21 cellular contexts compared by ENCODE assay signal in the genomic region with DNA sequence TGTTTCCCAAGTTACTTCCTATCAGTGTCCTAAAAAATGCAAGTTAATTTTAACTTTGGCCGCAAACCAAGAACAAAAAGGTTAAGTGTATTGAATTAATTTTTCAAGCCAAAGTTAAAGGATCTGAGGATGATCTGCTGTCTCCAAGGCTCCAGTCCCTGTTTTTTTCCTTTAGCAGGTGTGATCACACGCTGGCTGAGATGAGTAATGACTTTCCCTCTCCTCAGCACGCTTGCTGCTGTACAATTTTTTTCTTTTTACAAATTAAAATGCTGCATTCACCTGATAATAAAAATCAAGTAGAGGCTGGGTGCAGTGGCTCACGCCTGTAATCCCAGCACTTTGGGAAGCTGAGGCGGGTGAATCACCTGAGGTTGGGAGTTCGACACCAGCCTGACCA. TPM values are rescaled to one million over a fixed set of nuclear protein-coding genes. Genes with fewer than 3 reads are reported as not detected.
"Had no signal": no experiment of that assay in that cellular context is flagged by ENCODE, and none has a peak within 500 bp of the region (broad histone marks: within the 10 kb centered on the region; RNA-seq: fewer than 3 reads in every experiment).

No MANE protein-coding gene starts in this region.

- DNase-seq: KBM-7, MV-4-11, NCI-H1048, NCI-H1105, NCI-H1436 treated with DMSO at 0.1 percent for 48 hours, NCI-H1694, NCI-H187 treated with DMSO at 0.1 percent for 48 hours, NCI-H2029 treated with DMSO at 0.1 percent for 48 hours, NCI-H2171 treated with DMSO at 0.1 percent for 48 hours, NCI-H345, NCI-H446 treated with DMSO at 0.1 percent for 48 hours, NCI-H510A treated with DMSO at 0.1 percent for 48 hours, NCI-H526, NCI-H82, Right ventricle myocardium superior, RPMI8226, SIG-M5, SK-N-SH had no signal

- H3K9ac ChIP-seq: SK-N-SH had no signal

- FAIRE-seq: RCC 7860 had no signal

- H3K9me3 ChIP-seq: SK-N-SH had no signal

RNA-seq across cellular contexts. Expression of gene TNFSF12, which starts 3.9 kb away (rescaled TPM):
- total RNA-seq: HT-29 had no signal

RNA-seq across cellular contexts. Expression of gene TNFSF13, which starts 13.6 kb away (rescaled TPM):
- total RNA-seq: LHCN-M2 had no signal
